ENCODE assay signal across 14 cellular contexts in the genomic region with DNA sequence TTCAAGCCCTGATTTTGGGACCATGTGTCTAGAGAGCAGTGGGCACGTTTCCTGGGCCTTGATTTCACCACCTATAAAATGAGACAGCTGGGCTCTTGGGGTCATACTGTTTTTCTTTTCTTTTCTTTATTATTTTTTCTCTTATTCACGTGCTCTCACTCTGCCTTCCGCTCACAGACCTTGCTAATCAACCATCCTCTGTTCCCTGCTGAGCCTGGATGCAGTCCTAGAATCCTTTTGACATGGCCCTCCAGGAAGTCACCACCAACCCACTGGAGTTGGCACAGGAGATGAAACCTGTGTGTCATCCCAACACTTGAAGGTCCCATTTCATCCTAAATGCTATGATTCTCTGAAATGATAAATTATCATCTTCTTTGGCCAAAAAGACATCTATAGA.
DNase-seq lines count a peak whose midpoint lies in the region; ATAC-seq and TF ChIP-seq lines count a peak whose summit lies in the region.
"Had no signal": no experiment of that assay in that cellular context is flagged by ENCODE, and none has a peak within 500 bp of the region (broad histone marks: within the 10 kb centered on the region; RNA-seq: fewer than 3 reads in every experiment).

No MANE protein-coding gene starts in this region.

- no peak overlapping the region for H3K4me3 Mint-ChIP-seq in activated naive CD8-positive, alpha-beta T cell treated with anti-CD3 and anti-CD28 coated beads, Interleukin-2, amount 50 U/mL, for 24 hours
- no peak overlapping the region for H3K4me3 Mint-ChIP-seq in mesothelial cell of epicardium
- H3K4me3 Mint-ChIP-seq: CD8-positive, alpha-beta memory T cell; HFFc6 had no signal

- no peak for ATAC-seq in activated naive CD8-positive, alpha-beta T cell treated with anti-CD3 and anti-CD28 coated beads, Interleukin-2, amount 50 U/mL, for 24 hours

- H3K36me3 Mint-ChIP-seq in activated naive CD8-positive, alpha-beta T cell treated with anti-CD3 and anti-CD28 coated beads, Interleukin-2, amount 50 U/mL, for 24 hours (ENCODE audit: low read depth) = no peaks in the 10 kb centered on the region
- H3K36me3 Mint-ChIP-seq in mesothelial cell of epicardium = no peaks in the 10 kb centered on the region
- H3K36me3 Mint-ChIP-seq: CD8-positive, alpha-beta memory T cell had no signal

- TF ChIP-seq CTCF in mesothelial cell of epicardium (IDR thresholded peaks at IDR 0.05; ENCODE audit: unreplicated experiment) = no peak

- H3K4me1 Mint-ChIP-seq in activated naive CD8-positive, alpha-beta T cell treated with anti-CD3 and anti-CD28 coated beads, Interleukin-2, amount 50 U/mL, for 24 hours = no peaks in the 10 kb centered on the region
- no peaks in the 10 kb centered on the region for H3K4me1 Mint-ChIP-seq in mesothelial cell of epicardium
- H3K4me1 Mint-ChIP-seq: CD8-positive, alpha-beta memory T cell had no signal

- H3K9me3 Mint-ChIP-seq in activated naive CD8-positive, alpha-beta T cell treated with anti-CD3 and anti-CD28 coated beads, Interleukin-2, amount 50 U/mL, for 24 hours = no peaks in the 10 kb centered on the region
- H3K9me3 Mint-ChIP-seq in mesothelial cell of epicardium = no peaks in the 10 kb centered on the region

- H3K27me3 Mint-ChIP-seq in activated naive CD8-positive, alpha-beta T cell treated with anti-CD3 and anti-CD28 coated beads, Interleukin-2, amount 50 U/mL, for 24 hours = no peaks in the 10 kb centered on the region
- H3K27me3 Mint-ChIP-seq in mesothelial cell of epicardium (ENCODE audit: low read depth) = peaks cover 40% of the 10 kb centered on the region
- H3K27me3 Mint-ChIP-seq: CD8-positive, alpha-beta memory T cell had no signal

- H3K27ac Mint-ChIP-seq in activated naive CD8-positive, alpha-beta T cell treated with anti-CD3 and anti-CD28 coated beads, Interleukin-2, amount 50 U/mL, for 24 hours = no peak overlapping the region
- no peak overlapping the region for H3K27ac Mint-ChIP-seq in mesothelial cell of epicardium
- H3K27ac Mint-ChIP-seq: CD8-positive, alpha-beta memory T cell; HFFc6 had no signal

- DNase-seq in DMS 273 (lab: John Stamatoyannopoulos, UW; ENCODE audit: unreplicated experiment) = peak; percentile 45
- no peak for DNase-seq in DMS 273 treated with DMSO at 0.1 percent for 48 hours (lab: John Stamatoyannopoulos, UW)
- peak; percentile 17 for DNase-seq in COR-L47 (lab: John Stamatoyannopoulos, UW)
- DNase-seq in NCI-H446 treated with DMSO at 0.1 percent for 48 hours (lab: John Stamatoyannopoulos, UW) = peak; percentile 70
- peak; percentile 35 for DNase-seq in cerebellum (ENCODE audit: low spot score)
- DNase-seq in activated naive CD8-positive, alpha-beta T cell treated with anti-CD3 and anti-CD28 coated beads, Interleukin-2, amount 50 U/mL, for 24 hours = no peak
- no peak for DNase-seq in AG20443 (ENCODE audit: low spot score)
- no peak for DNase-seq in mesothelial cell of epicardium (ENCODE audit: low spot score in 2 of 2, unreplicated experiment in 2 of 2)
- DNase-seq: AML-193; CD8-positive, alpha-beta memory T cell; DMS79 treated with DMSO at 0.1 percent for 48 hours; EL; GDM1; HFFc6 had no signal

Comparison
In these comparisons a context has a peak if more than half of its experiments do, and no peak if none do; other contexts are left out.
1. DNase-seq: peak in DMS 273 (single experiment), COR-L47 (single experiment), NCI-H446 treated with DMSO at 0.1 percent for 48 hours (single experiment) and cerebellum (single experiment); none in DMS 273 treated with DMSO at 0.1 percent for 48 hours (single experiment), activated naive CD8-positive, alpha-beta T cell treated with anti-CD3 and anti-CD28 coated beads, Interleukin-2, amount 50 U/mL, for 24 hours (single experiment), AG20443 (single experiment) and mesothelial cell of epicardium (0 of 2).